ENCODE assay signal across 26 cellular contexts in genomic region chr6:22755605-22756004, GRCh38.
"Had no signal": no experiment of that assay in that cellular context is flagged by ENCODE, and none has a peak within 500 bp of the region (broad histone marks: within the 10 kb centered on the region; RNA-seq: fewer than 3 reads in every experiment).

No MANE protein-coding gene starts in this region.

- H3K36me3 ChIP-seq: esophagus squamous epithelium, heart right ventricle, left lung, neural progenitor cell, ovary, sigmoid colon, spleen, thoracic aorta, tibial nerve, upper lobe of right lung, uterus had no signal

- H3K4me2 ChIP-seq: neural progenitor cell had no signal

- ATAC-seq: heart right ventricle; left cardiac atrium; left lung; naive thymus-derived CD4-positive, alpha-beta T cell; psoas muscle; right cardiac atrium; stimulated activated memory B cell treated with anti-CD40 and anti-IgM and Interleukin-4, amounts not matched to agents 10 μg/mL and 1 μg/mL and 100 μg/mL, for 72 hours; upper lobe of right lung had no signal

- H3K9me3 ChIP-seq: esophagus squamous epithelium, heart right ventricle, left lung, ovary, psoas muscle, sigmoid colon, thoracic aorta, tibial nerve, upper lobe of right lung, uterus had no signal

- DNase-seq: effector CD8-positive, alpha-beta T cell; endodermal cell; erythroblast; esophagus squamous epithelium; foreskin melanocyte; glutamatergic neuron; heart right ventricle; hippocampal formation; left cardiac atrium; left lung; mesendoderm; midbrain; naive thymus-derived CD4-positive, alpha-beta T cell; ovary; posterior cingulate gyrus; psoas muscle; right cardiac atrium; sigmoid colon; spleen; stimulated activated CD4-positive, alpha-beta T cell treated with anti-CD3 and anti-CD28 coated beads, Interleukin-4, amount 100 ng/mL, for 4 hours; upper lobe of right lung; uterus had no signal

- H3K4me3 ChIP-seq: esophagus squamous epithelium, heart right ventricle, left lung, neural progenitor cell, ovary, psoas muscle, sigmoid colon, spleen, thoracic aorta, tibial nerve, upper lobe of right lung, uterus had no signal

- H2AFZ ChIP-seq: neural progenitor cell had no signal

- H3K27ac ChIP-seq: esophagus squamous epithelium, heart right ventricle, left lung, neural progenitor cell, ovary, psoas muscle, sigmoid colon, thoracic aorta, tibial nerve, upper lobe of right lung, uterus had no signal

- H3K9ac ChIP-seq: neural progenitor cell had no signal

- H3K27me3 ChIP-seq: esophagus squamous epithelium, heart right ventricle, left lung, neural progenitor cell, ovary, sigmoid colon, spleen, tibial nerve, upper lobe of right lung, uterus had no signal

- H3K4me1 ChIP-seq: esophagus squamous epithelium, heart right ventricle, left lung, neural progenitor cell, psoas muscle, spleen, tibial nerve, upper lobe of right lung, uterus had no signal
